Comparison of ENCODE assay signal across 28 cellular contexts in the genomic region with DNA sequence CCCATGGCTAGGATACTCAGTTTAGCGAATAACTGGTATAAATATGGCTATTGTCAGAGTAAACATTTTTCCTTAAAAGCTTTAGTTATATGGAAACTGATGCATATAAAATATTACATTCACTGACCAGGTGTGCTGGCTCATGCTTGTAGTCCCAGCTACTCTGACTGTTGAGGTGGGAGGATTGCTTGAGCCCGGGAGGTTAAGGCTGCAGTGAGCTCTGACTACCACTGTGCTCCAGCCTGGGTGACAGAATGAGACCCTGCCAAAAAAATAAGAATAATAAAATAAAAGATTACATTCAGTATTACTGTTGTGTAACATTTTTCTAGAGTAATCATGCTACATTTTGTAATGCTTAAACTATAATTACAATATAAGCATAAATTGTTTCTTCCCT.
"Had no signal": no experiment of that assay in that cellular context is flagged by ENCODE, and none has a peak within 500 bp of the region (broad histone marks: within the 10 kb centered on the region; RNA-seq: fewer than 3 reads in every experiment).

No MANE protein-coding gene starts in this region.

- H3K9me3 ChIP-seq: stomach, suprapubic skin, testis, thoracic aorta, thyroid gland, tibial artery, tibial nerve, transverse colon, upper lobe of left lung, upper lobe of right lung, uterus, vagina had no signal

- H3K4me3 ChIP-seq: stomach, suprapubic skin, testis, thoracic aorta, thyroid gland, tibial artery, tibial nerve, transverse colon, upper lobe of left lung, upper lobe of right lung, uterus, vagina had no signal

- H3K27me3 Mint-ChIP-seq: stimulated activated memory B cell treated with anti-CD40 and anti-IgM and Interleukin-4, amounts not matched to agents 10 μg/mL and 1 μg/mL and 100 μg/mL, for 72 hours; stimulated activated naive B cell treated with anti-CD40 and anti-IgM and Interleukin-4, amounts not matched to agents 10 μg/mL and 1 μg/mL and 100 μg/mL, for 72 hours; stimulated activated naive CD8-positive, alpha-beta T cell treated with anti-CD3 and anti-CD28 coated beads, Interleukin-15, amount 100 ng/mL, for 72 hours; stimulated activated naive CD8-positive, alpha-beta T cell treated with anti-CD3 and anti-CD28 coated beads, Interleukin-15, Interleukin-2, amounts not matched to agents 100 ng/mL and 50 ng/mL, for 24 hours; type B pancreatic cell had no signal

- H3K27me3 ChIP-seq: stomach, suprapubic skin, testis, thyroid gland, tibial artery, tibial nerve, transverse colon, upper lobe of left lung, upper lobe of right lung, uterus, vagina had no signal

- H3K4me1 ChIP-seq: stomach, suprapubic skin, testis, thyroid gland, tibial artery, tibial nerve, transverse colon, upper lobe of left lung, upper lobe of right lung, uterus, vagina had no signal

- H3K27ac Mint-ChIP-seq: stimulated activated effector memory CD8-positive, alpha-beta T cell treated with anti-CD3 and anti-CD28 coated beads, Interleukin-12 subunit alpha, Interleukin-12 subunit beta, amount 100 ng/mL, for 72 hours; stimulated activated memory B cell treated with anti-CD40 and anti-IgM and Interleukin-4, amounts not matched to agents 10 μg/mL and 1 μg/mL and 100 μg/mL, for 72 hours; stimulated activated naive B cell treated with anti-CD40 and anti-IgM and Interleukin-4, amounts not matched to agents 10 μg/mL and 1 μg/mL and 100 μg/mL, for 72 hours; stimulated activated naive CD8-positive, alpha-beta T cell treated with anti-CD3 and anti-CD28 coated beads, Interleukin-15, amount 100 ng/mL, for 72 hours; stimulated activated naive CD8-positive, alpha-beta T cell treated with anti-CD3 and anti-CD28 coated beads, Interleukin-15, Interleukin-2, amounts not matched to agents 100 ng/mL and 50 ng/mL, for 24 hours; type B pancreatic cell had no signal

- ATAC-seq: stimulated activated effector memory CD8-positive, alpha-beta T cell treated with anti-CD3 and anti-CD28 coated beads, Interleukin-12 subunit alpha, Interleukin-12 subunit beta, amount 100 ng/mL, for 72 hours; stimulated activated memory B cell treated with anti-CD40 and anti-IgM and Interleukin-4, amounts not matched to agents 10 μg/mL and 1 μg/mL and 100 μg/mL, for 72 hours; stimulated activated naive B cell treated with anti-CD40 and anti-IgM and Interleukin-4, amounts not matched to agents 10 μg/mL and 1 μg/mL and 100 μg/mL, for 72 hours; stimulated activated naive CD8-positive, alpha-beta T cell treated with anti-CD3 and anti-CD28 coated beads, Interleukin-15, amount 100 ng/mL, for 72 hours; stimulated activated naive CD8-positive, alpha-beta T cell treated with anti-CD3 and anti-CD28 coated beads, Interleukin-15, Interleukin-2, amounts not matched to agents 100 U/mL and 50 U/mL, for 24 hours; upper lobe of right lung had no signal

- H3K4me3 Mint-ChIP-seq: stimulated activated effector memory CD8-positive, alpha-beta T cell treated with anti-CD3 and anti-CD28 coated beads, Interleukin-12 subunit alpha, Interleukin-12 subunit beta, amount 100 ng/mL, for 72 hours; stimulated activated memory B cell treated with anti-CD40 and anti-IgM and Interleukin-4, amounts not matched to agents 10 μg/mL and 1 μg/mL and 100 μg/mL, for 72 hours; stimulated activated naive B cell treated with anti-CD40 and anti-IgM and Interleukin-4, amounts not matched to agents 10 μg/mL and 1 μg/mL and 100 μg/mL, for 72 hours; stimulated activated naive CD8-positive, alpha-beta T cell treated with anti-CD3 and anti-CD28 coated beads, Interleukin-15, amount 100 ng/mL, for 72 hours; stimulated activated naive CD8-positive, alpha-beta T cell treated with anti-CD3 and anti-CD28 coated beads, Interleukin-15, Interleukin-2, amounts not matched to agents 100 ng/mL and 50 ng/mL, for 24 hours; type B pancreatic cell had no signal

- H3K36me3 Mint-ChIP-seq: stimulated activated effector memory CD8-positive, alpha-beta T cell treated with anti-CD3 and anti-CD28 coated beads, Interleukin-12 subunit alpha, Interleukin-12 subunit beta, amount 100 ng/mL, for 72 hours; stimulated activated memory B cell treated with anti-CD40 and anti-IgM and Interleukin-4, amounts not matched to agents 10 μg/mL and 1 μg/mL and 100 μg/mL, for 72 hours; stimulated activated naive B cell treated with anti-CD40 and anti-IgM and Interleukin-4, amounts not matched to agents 10 μg/mL and 1 μg/mL and 100 μg/mL, for 72 hours; type B pancreatic cell had no signal

- H3K4me1 Mint-ChIP-seq: stimulated activated effector memory CD8-positive, alpha-beta T cell treated with anti-CD3 and anti-CD28 coated beads, Interleukin-12 subunit alpha, Interleukin-12 subunit beta, amount 100 ng/mL, for 72 hours; stimulated activated memory B cell treated with anti-CD40 and anti-IgM and Interleukin-4, amounts not matched to agents 10 μg/mL and 1 μg/mL and 100 μg/mL, for 72 hours; stimulated activated naive B cell treated with anti-CD40 and anti-IgM and Interleukin-4, amounts not matched to agents 10 μg/mL and 1 μg/mL and 100 μg/mL, for 72 hours; stimulated activated naive CD8-positive, alpha-beta T cell treated with anti-CD3 and anti-CD28 coated beads, Interleukin-15, amount 100 ng/mL, for 72 hours had no signal

- H3K9me3 Mint-ChIP-seq: stimulated activated naive CD8-positive, alpha-beta T cell treated with anti-CD3 and anti-CD28 coated beads, Interleukin-15, amount 100 ng/mL, for 72 hours; stimulated activated naive CD8-positive, alpha-beta T cell treated with anti-CD3 and anti-CD28 coated beads, Interleukin-15, Interleukin-2, amounts not matched to agents 100 ng/mL and 50 ng/mL, for 24 hours; type B pancreatic cell had no signal

- H3K27ac ChIP-seq: stomach, suprapubic skin, testis, thoracic aorta, thyroid gland, tibial artery, tibial nerve, transverse colon, upper lobe of left lung, upper lobe of right lung, uterus, vagina had no signal

- H3K36me3 ChIP-seq: stomach, suprapubic skin, thoracic aorta, thyroid gland, tibial artery, tibial nerve, transverse colon, upper lobe of left lung, upper lobe of right lung, uterus, vagina had no signal

- DNase-seq: stimulated activated CD4-positive, alpha-beta T cell treated with anti-CD3 and anti-CD28 coated beads, Interleukin-2, amount 100 ng/mL, for 48 hours; stimulated activated CD4-positive, alpha-beta T cell treated with anti-CD3 and anti-CD28 coated beads, Interleukin-4, amount 100 ng/mL, for 1 hour; stimulated activated CD4-positive, alpha-beta T cell treated with anti-CD3 and anti-CD28 coated beads, Interleukin-4, amount 100 ng/mL, for 24 hours; stimulated activated CD4-positive, alpha-beta T cell treated with anti-CD3 and anti-CD28 coated beads, Interleukin-4, amount 100 ng/mL, for 4 hours; stimulated activated CD8-positive, alpha-beta memory T cell treated with anti-CD3 and anti-CD28 coated beads, Interleukin-4, amount 100 ng/mL, for 48 hours; stimulated activated naive B cell treated with anti-CD40 and anti-IgM and Interleukin-4, amounts not matched to agents 10 μg/mL and 1 μg/mL and 100 μg/mL, for 72 hours; stimulated activated naive CD4-positive, alpha-beta T cell; stimulated activated naive CD4-positive, alpha-beta T cell treated with Interleukin-2 at 50 U/mL for 16 hours; stimulated activated naive CD8-positive, alpha-beta T cell treated with anti-CD3 and anti-CD28 coated beads, Interleukin-15, amount 100 ng/mL, for 72 hours; stimulated activated naive CD8-positive, alpha-beta T cell treated with anti-CD3 and anti-CD28 coated beads, Interleukin-15, Interleukin-2, amounts not matched to agents 100 U/mL and 50 U/mL, for 24 hours; stomach; substantia nigra; testis; thyroid gland; tibial artery; transverse colon; trophoblast cell; upper lobe of left lung; upper lobe of right lung; uterus had no signal
